In the genomic region with DNA sequence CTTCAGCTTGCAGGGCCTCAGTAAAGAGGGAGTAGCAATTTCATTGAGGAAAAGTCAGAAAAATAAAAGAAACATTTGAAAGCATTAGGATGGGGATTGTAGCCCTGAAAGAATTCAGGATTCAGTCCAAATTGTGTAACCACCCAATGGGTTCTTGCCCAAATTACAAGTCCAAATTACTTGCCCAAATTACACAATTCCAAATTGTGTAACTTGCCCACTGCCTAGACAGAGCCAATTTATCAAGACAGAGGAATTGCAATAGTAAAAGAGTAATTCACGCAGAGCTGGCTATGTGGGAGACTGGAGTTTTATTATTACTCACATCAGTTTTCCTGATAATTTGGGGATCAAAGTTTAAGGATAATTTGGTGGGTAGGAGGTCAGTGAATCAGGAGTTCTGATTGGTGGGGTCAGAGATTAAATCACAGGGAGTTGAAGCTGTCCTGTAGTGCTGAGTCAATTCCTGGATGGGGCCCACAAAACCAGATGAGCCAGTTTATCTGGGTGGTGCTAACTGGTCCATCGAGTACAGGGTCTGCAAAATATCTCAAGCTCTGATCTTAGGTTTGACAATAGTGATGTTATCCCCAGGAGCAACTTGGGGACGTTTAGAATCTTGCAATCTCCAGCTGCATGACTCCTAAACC, we compare ENCODE assay signal across 19 cellular contexts. TPM values are rescaled to one million over a fixed set of nuclear protein-coding genes. Genes with fewer than 3 reads are reported as not detected.
DNase-seq lines count a peak whose midpoint lies in the region; ATAC-seq and TF ChIP-seq lines count a peak whose summit lies in the region.
"Had no signal": no experiment of that assay in that cellular context is flagged by ENCODE, and none has a peak within 500 bp of the region (broad histone marks: within the 10 kb centered on the region; RNA-seq: fewer than 3 reads in every experiment).

No MANE protein-coding gene starts in this region.

- H3K9me3 Mint-ChIP-seq in MCF 10A (ENCODE audit: unreplicated experiment) = no peaks in the 10 kb centered on the region

- intact Hi-C loops in MCF 10A (cut with micrococcal nuclease) = no loop called here
- intact Hi-C loops in mammary epithelial cell (cut with micrococcal nuclease) = no loop called here

- H3K79me2 ChIP-seq in mammary epithelial cell (ENCODE audit: insufficient read depth, low read length) = no peaks in the 10 kb centered on the region

- 47% methylated on average over 2 of the region's 3 CpGs for WGBS in mammary epithelial cell (ENCODE audit: low coverage, missing lambda C conversion rate)

- H3K27ac ChIP-seq in mammary epithelial cell (ENCODE audit: insufficient read depth, low read depth, low read length) = no peak overlapping the region
- H3K27ac ChIP-seq: SK-N-MC had no signal

- DNase-seq in MCF 10A (ENCODE audit: unreplicated experiment) (peak; percentile 62), mammary epithelial cell (no peak), epithelial cell of esophagus (ENCODE audit: low read depth) (peak; percentile 57), left lobe of liver (ENCODE audit: low spot score) (peak; percentile 47), NCI-H774 (lab: John Stamatoyannopoulos, UW) (no peak), NCI-H1105 treated with DMSO at 0.1 percent for 48 hours (lab: John Stamatoyannopoulos, UW) (no peak), kidney glomerular epithelial cell (lab: John Stamatoyannopoulos, UW) (no peak)
- DNase-seq: AML-193; CD4-positive, CD25-positive, alpha-beta regulatory T cell; DMS79 treated with DMSO at 0.1 percent for 48 hours; GF-D8; Karpas-422; MV-4-11; NCI-H1436 treated with DMSO at 0.1 percent for 48 hours; NCI-H2081; NCI-H524 had no signal

- H2AFZ ChIP-seq in mammary epithelial cell (ENCODE audit: low read depth, low read length) = no peak overlapping the region

- no peaks in the 10 kb centered on the region for H3K9me3 ChIP-seq in mammary epithelial cell (replicated peaks; ENCODE audit: insufficient read depth, low read length)

- peaks cover 24% of the 10 kb centered on the region for H3K27me3 Mint-ChIP-seq in MCF 10A (ENCODE audit: insufficient read depth, unreplicated experiment)
- H3K27me3 Mint-ChIP-seq: CD4-positive, CD25-positive, alpha-beta regulatory T cell had no signal

- H3K27ac Mint-ChIP-seq in MCF 10A (ENCODE audit: low read depth, unreplicated experiment) = peak overlapping the region; percentile 46
- H3K27ac Mint-ChIP-seq: CD4-positive, CD25-positive, alpha-beta regulatory T cell had no signal

- POLR2A ChIA-PET in MCF 10A (lab: Yijun Ruan, JAX) = interaction anchor here (0.7 kb wide), 1 partner anchor 250 kb away, joined by 3 read pairs; a partner anchor contains a TSS

- no peak overlapping the region for H3K4me3 Mint-ChIP-seq in MCF 10A (ENCODE audit: unreplicated experiment)
- H3K4me3 Mint-ChIP-seq: CD4-positive, CD25-positive, alpha-beta regulatory T cell had no signal

- H3K36me3 ChIP-seq in mammary epithelial cell (ENCODE audit: insufficient read depth, low read length) = no peaks in the 10 kb centered on the region

- H3K36me3 Mint-ChIP-seq in MCF 10A (ENCODE audit: insufficient read depth, unreplicated experiment) = no peaks in the 10 kb centered on the region
- H3K36me3 Mint-ChIP-seq: CD4-positive, CD25-positive, alpha-beta regulatory T cell had no signal

- H3K27me3 ChIP-seq in mammary epithelial cell (ENCODE audit: insufficient read depth, low read length) = peaks cover 2% of the 10 kb centered on the region

- TF ChIP-seq CTCF in MCF 10A (IDR thresholded peaks at IDR 0.05; ENCODE audit: unreplicated experiment) = no peak
- no peak for TF ChIP-seq CTCF in mammary epithelial cell (conservative IDR thresholded peaks at IDR 0.05 in 1 of 2, IDR thresholded peaks at IDR 0.05 in 1 of 2; ENCODE audit: extremely low read depth in 1 of 2, insufficient read depth in 1 of 2, low read depth in 1 of 2, low read length in 2 of 2)
- no peak for TF ChIP-seq CTCF in epithelial cell of esophagus (IDR thresholded peaks at IDR 0.05; ENCODE audit: insufficient read depth, low read depth, low read length, missing control alignments)

- dilution Hi-C loops in mammary epithelial cell (cut with HindIII; ENCODE audit: low sequenced_read_pairs) = no loop called here

- CTCF ChIA-PET in MCF 10A (lab: Yijun Ruan, JAX) = interaction anchor here (0.5 to 0.8 kb wide), 2 partner anchors 281 to 679 kb away, joined by 3 read pairs; no protein-coding TSS in a partner anchor
- CTCF ChIA-PET in mammary epithelial cell (lab: Charles Lee; ENCODE audit: low non-redundant PET) = no interaction called here

- H3K4me3 ChIP-seq in mammary epithelial cell (replicated peaks in 1 of 3; ENCODE audit: insufficient read depth in 1 of 3, low read depth in 2 of 3, low read length in 3 of 3) (no peak overlapping the region), epithelial cell of esophagus (ENCODE audit: low read length) (no peak overlapping the region)
- H3K4me3 ChIP-seq: SK-N-MC had no signal

- H3K4me1 ChIP-seq in mammary epithelial cell (ENCODE audit: insufficient read depth, low read length) = no peaks in the 10 kb centered on the region

- in situ Hi-C loops in mammary epithelial cell (cut with MboI; ENCODE audit: low sequenced_read_pairs in 2 of 2) = no loop called here

- H3K4me1 Mint-ChIP-seq in MCF 10A (ENCODE audit: insufficient read depth, unreplicated experiment) = peaks cover 12% of the 10 kb centered on the region
- H3K4me1 Mint-ChIP-seq: CD4-positive, CD25-positive, alpha-beta regulatory T cell had no signal

- H3K4me2 ChIP-seq in mammary epithelial cell (ENCODE audit: insufficient read depth, low read depth, low read length) = no peak overlapping the region

- peak; percentile 82 for ATAC-seq in left lobe of liver
- ATAC-seq in HG03378 (IDR thresholded peaks at IDR 0.05; ENCODE audit: unreplicated experiment) = no peak

- no TSS peak for BruUV-seq in MCF 10A (replicated peaks; lab: Mats Ljungman, UMichigan)
- BruUV-seq in mammary epithelial cell (replicated peaks; lab: Mats Ljungman, UMichigan) = no TSS peak

- no peak overlapping the region for H3K9ac ChIP-seq in mammary epithelial cell (ENCODE audit: insufficient read depth, low read length)

- no peaks in the 10 kb centered on the region for H4K20me1 ChIP-seq in mammary epithelial cell (ENCODE audit: insufficient read depth, low read length)

RNA-seq across cellular contexts. Expression of a gene that starts 18.1 kb away (rescaled TPM):
- total RNA-seq in MCF 10A (2022) (not detected in 2 replicates), mammary epithelial cell (not detected), left lobe of liver (0.73 TPM)
- polyA plus RNA-seq in mammary epithelial cell = not detected
- not detected for polyA minus RNA-seq in mammary epithelial cell
- total RNA-seq: CD4-positive, CD25-positive, alpha-beta regulatory T cell; OCI-LY7 had no signal

Comparison
In these comparisons a context has a peak if more than half of its experiments do, and no peak if none do; other contexts are left out.
1. DNase-seq: peak in MCF 10A (single experiment), epithelial cell of esophagus (single experiment) and left lobe of liver (single experiment); none in mammary epithelial cell (single experiment), NCI-H774 (single experiment), NCI-H1105 treated with DMSO at 0.1 percent for 48 hours (single experiment) and kidney glomerular epithelial cell (single experiment).